Comparison of ENCODE assay signal across 8 cellular contexts in genomic region chr7:17371656-17372524, GRCh38.
A peak's percentile ranks its signal among the peaks of the same experiment; 100 is the strongest.
DNase-seq lines count a peak whose midpoint lies in the region; ATAC-seq and TF ChIP-seq lines count a peak whose summit lies in the region.
"Had no signal": no experiment of that assay in that cellular context is flagged by ENCODE, and none has a peak within 500 bp of the region (broad histone marks: within the 10 kb centered on the region; RNA-seq: fewer than 3 reads in every experiment).

No MANE protein-coding gene starts in this region.

- H3K9me3 ChIP-seq in thoracic aorta (no peaks in the 10 kb centered on the region), right atrium auricular region (no peaks in the 10 kb centered on the region)

- peak; percentile 84 for ATAC-seq in activated T-helper 17 cell treated with anti-CD3 and anti-CD28 coated beads, Interleukin-2, amount 50 U/mL, for 72 hours (replicated peaks)
- peak; percentile 76 for ATAC-seq in thoracic aorta (ENCODE audit: insufficient number of reproducible peaks, low FRiP score, low read depth)

- TF ChIP-seq CTCF in thoracic aorta (IDR thresholded peaks at IDR 0.05) (no peak), right atrium auricular region (IDR thresholded peaks at IDR 0.05) (no peak)

- H3K27ac ChIP-seq in thoracic aorta (peak overlapping the region; percentile 46 to 62), right atrium auricular region (no peak overlapping the region)

- H3K27me3 ChIP-seq in thoracic aorta (replicated peaks; ENCODE audit: insufficient read depth) = no peaks in the 10 kb centered on the region
- H3K27me3 ChIP-seq in right atrium auricular region = no peaks in the 10 kb centered on the region

- DNase-seq in HS-27A (ENCODE audit: low read depth) (peak; percentile 80), glomerular visceral epithelial cell (ENCODE audit: extremely low spot score) (peak; percentile 91), thoracic aorta (ENCODE audit: low spot score) (no peak), DMS 273 treated with DMSO at 0.1 percent for 48 hours (lab: John Stamatoyannopoulos, UW) (no peak), NCI-H2107 (lab: John Stamatoyannopoulos, UW) (no peak), right atrium auricular region (ENCODE audit: low spot score) (no peak)
- DNase-seq: activated gamma-delta T cell treated with Interleukin-2 at 50 U/mL for 16 hours had no signal

- H3K36me3 ChIP-seq in thoracic aorta (no peaks in the 10 kb centered on the region), right atrium auricular region (no peaks in the 10 kb centered on the region)

- H3K27ac Mint-ChIP-seq in activated T-helper 17 cell treated with anti-CD3 and anti-CD28 coated beads, Interleukin-2, amount 50 U/mL, for 72 hours = peak overlapping the region; percentile 16

- H3K4me3 Mint-ChIP-seq in activated T-helper 17 cell treated with anti-CD3 and anti-CD28 coated beads, Interleukin-2, amount 50 U/mL, for 72 hours = no peak overlapping the region

- H3K9me3 Mint-ChIP-seq in activated T-helper 17 cell treated with anti-CD3 and anti-CD28 coated beads, Interleukin-2, amount 50 U/mL, for 72 hours = no peaks in the 10 kb centered on the region

- no peaks in the 10 kb centered on the region for H3K4me1 Mint-ChIP-seq in activated T-helper 17 cell treated with anti-CD3 and anti-CD28 coated beads, Interleukin-2, amount 50 U/mL, for 72 hours

- no peaks in the 10 kb centered on the region for H3K27me3 Mint-ChIP-seq in activated T-helper 17 cell treated with anti-CD3 and anti-CD28 coated beads, Interleukin-2, amount 50 U/mL, for 72 hours

- no peaks in the 10 kb centered on the region for H3K36me3 Mint-ChIP-seq in activated T-helper 17 cell treated with anti-CD3 and anti-CD28 coated beads, Interleukin-2, amount 50 U/mL, for 72 hours (ENCODE audit: low read depth)

- H3K4me3 ChIP-seq in thoracic aorta (no peak overlapping the region), right atrium auricular region (no peak overlapping the region)

- H3K4me1 ChIP-seq in thoracic aorta (ENCODE audit: control insufficient read depth in 1 of 2, low read depth in 2 of 2) (peaks cover 25 to 63% of the 10 kb centered on the region in 2 donors), right atrium auricular region (peaks cover 0 to 13% of the 10 kb centered on the region in 2 donors)

Comparison
In these comparisons a context has a peak if more than half of its experiments do, and no peak if none do; other contexts are left out.
1. DNase-seq: peak in HS-27A (single experiment) and glomerular visceral epithelial cell (single experiment); none in thoracic aorta (single experiment), DMS 273 treated with DMSO at 0.1 percent for 48 hours (single experiment), NCI-H2107 (single experiment) and right atrium auricular region (single experiment).
2. H3K27ac ChIP-seq: peak in thoracic aorta (2 of 2); none in right atrium auricular region (0 of 2).